In genomic region chr7:28083159-28083997, GRCh38 we compare ENCODE assay signal across 1 cellular context.
TF ChIP-seq lines count a peak whose summit lies in the region.

No MANE protein-coding gene starts in this region.

TF ChIP-seq in WTC11, 78 proteins besides CTCF, POLR2A, EP300 and RAD21 (continued from another document):
- no peak for TF ChIP-seq AR (CRISPR knock-in tag; IDR thresholded peaks at IDR 0.05)
- no peak for TF ChIP-seq GABPB1 (CRISPR knock-in tag; IDR thresholded peaks at IDR 0.05)
- TF ChIP-seq GRHL2 (CRISPR knock-in tag; IDR thresholded peaks at IDR 0.05; ENCODE audit: insufficient replicate concordance, severe bottlenecking): no peak
- no peak for TF ChIP-seq TCF7 (CRISPR knock-in tag; IDR thresholded peaks at IDR 0.05; ENCODE audit: low read depth)
- TF ChIP-seq ESRRA (CRISPR knock-in tag; IDR thresholded peaks at IDR 0.05; ENCODE audit: borderline replicate concordance): no peak
- no peak for TF ChIP-seq SOX15 (CRISPR knock-in tag; IDR thresholded peaks at IDR 0.05)
- TF ChIP-seq EMX1 (CRISPR knock-in tag; IDR thresholded peaks at IDR 0.05): no peak
- no peak for TF ChIP-seq GTF2I (CRISPR knock-in tag; conservative IDR thresholded peaks at IDR 0.05)
- no peak for TF ChIP-seq PRRX2 (CRISPR knock-in tag; IDR thresholded peaks at IDR 0.05)
- no peak for TF ChIP-seq FOXK1 (CRISPR knock-in tag; IDR thresholded peaks at IDR 0.05)
- TF ChIP-seq SMAD4 (CRISPR knock-in tag; IDR thresholded peaks at IDR 0.05): no peak
- TF ChIP-seq ETV6 (CRISPR knock-in tag; IDR thresholded peaks at IDR 0.05): no peak
- TF ChIP-seq RELA (CRISPR knock-in tag; IDR thresholded peaks at IDR 0.05; ENCODE audit: borderline replicate concordance): no peak
TF ChIP-seq in WTC11: peak in this region for 0.
